8 cellular contexts compared by ENCODE assay signal in genomic region chr7:149028346-149029109, GRCh38. TPM values are rescaled to one million over a fixed set of nuclear protein-coding genes. Genes with fewer than 3 reads are reported as not detected.
DNase-seq lines count a peak whose midpoint lies in the region; ATAC-seq and TF ChIP-seq lines count a peak whose summit lies in the region.

A gene with protein sequence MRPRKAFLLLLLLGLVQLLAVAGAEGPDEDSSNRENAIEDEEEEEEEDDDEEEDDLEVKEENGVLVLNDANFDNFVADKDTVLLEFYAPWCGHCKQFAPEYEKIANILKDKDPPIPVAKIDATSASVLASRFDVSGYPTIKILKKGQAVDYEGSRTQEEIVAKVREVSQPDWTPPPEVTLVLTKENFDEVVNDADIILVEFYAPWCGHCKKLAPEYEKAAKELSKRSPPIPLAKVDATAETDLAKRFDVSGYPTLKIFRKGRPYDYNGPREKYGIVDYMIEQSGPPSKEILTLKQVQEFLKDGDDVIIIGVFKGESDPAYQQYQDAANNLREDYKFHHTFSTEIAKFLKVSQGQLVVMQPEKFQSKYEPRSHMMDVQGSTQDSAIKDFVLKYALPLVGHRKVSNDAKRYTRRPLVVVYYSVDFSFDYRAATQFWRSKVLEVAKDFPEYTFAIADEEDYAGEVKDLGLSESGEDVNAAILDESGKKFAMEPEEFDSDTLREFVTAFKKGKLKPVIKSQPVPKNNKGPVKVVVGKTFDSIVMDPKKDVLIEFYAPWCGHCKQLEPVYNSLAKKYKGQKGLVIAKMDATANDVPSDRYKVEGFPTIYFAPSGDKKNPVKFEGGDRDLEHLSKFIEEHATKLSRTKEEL (minus strand): TSS chr7:149028505. CDS start chr7:149028408, 97 bp downstream.

- H3K4me1 Mint-ChIP-seq in activated naive CD8-positive, alpha-beta T cell (ENCODE audit: low read depth) = peaks cover 44% of the 10 kb centered on the region

- no peaks in the 10 kb centered on the region for H3K9me3 Mint-ChIP-seq in activated naive CD8-positive, alpha-beta T cell (ENCODE audit: low read depth)

- H3K27me3 Mint-ChIP-seq in activated naive CD8-positive, alpha-beta T cell = no peaks in the 10 kb centered on the region

- ATAC-seq in HG02623 (IDR thresholded peaks at IDR 0.05; ENCODE audit: unreplicated experiment) = peak; percentile 91
- ATAC-seq in omental fat pad (ENCODE audit: low FRiP score) = peak; percentile 99

- TF ChIP-seq POLR2A in testis (IDR thresholded peaks at IDR 0.05) = peak; percentile 19

- H3K9me3 ChIP-seq in testis = no peaks in the 10 kb centered on the region

- WGBS in testis, 2 donors = 0 to 1% methylated on average over 28 to 84 of the region's 87 CpGs

- peak within 1 kb of the TSS; percentile 94 for H3K4me3 Mint-ChIP-seq in activated naive CD8-positive, alpha-beta T cell

- peak; percentile 14 for TF ChIP-seq CTCF in GM12864 (IDR thresholded peaks at IDR 0.05; ENCODE audit: low read depth, low read length, missing control alignments)
- no peak for TF ChIP-seq CTCF in omental fat pad (IDR thresholded peaks at IDR 0.05)
- TF ChIP-seq CTCF in testis (IDR thresholded peaks at IDR 0.05) = peak; percentile 1 to 10 (median 7)

- H3K27me3 ChIP-seq in testis = no peaks in the 10 kb centered on the region

- H3K4me3 ChIP-seq in GM12864 (ENCODE audit: low read depth, low read length) (peak within 1 kb of the TSS; percentile 99), testis (peak within 1 kb of the TSS; percentile 81 to 87)

- DNase-seq in GM12864 (ENCODE audit: low read depth) (peak; percentile 96), NCI-H1105 (lab: John Stamatoyannopoulos, UW) (peak; percentile 99), SKM-1 treated with dmso at 0.1 percent for 144 hours (lab: John Stamatoyannopoulos, UW; ENCODE audit: unreplicated experiment) (peak; percentile 86), glomerular visceral epithelial cell (ENCODE audit: extremely low spot score) (peak; percentile 99), omental fat pad (ENCODE audit: low spot score) (peak; percentile 96), testis (peak; percentile 98)

- H3K36me3 Mint-ChIP-seq in activated naive CD8-positive, alpha-beta T cell = peaks cover 5% of the 10 kb centered on the region

- H3K36me3 ChIP-seq in testis (ENCODE audit: low read depth, missing control alignments) = no peaks in the 10 kb centered on the region

- peak within 1 kb of the TSS; percentile 77 to 87 for H3K27ac ChIP-seq in testis

- peak within 1 kb of the TSS; percentile 96 for H3K27ac Mint-ChIP-seq in activated naive CD8-positive, alpha-beta T cell

- intact Hi-C loops in testis (cut with DNase I; ENCODE audit: low total_unique reads) = no loop called here

- H3K4me1 ChIP-seq in testis = peaks cover 5% of the 10 kb centered on the region

RNA-seq across cellular contexts. Expression of the gene that starts here (rescaled TPM):
- total RNA-seq in omental fat pad = 100 to 1,000 TPM in 1 of 4 donors, 10 to 100 TPM in 3; 57.1 to 114 (median 74.0) TPM
- 10 to 100 TPM; 59.3 to 86.5 TPM for total RNA-seq in testis
- 67.1 TPM for polyA plus RNA-seq in testis (ENCODE audit: insufficient read depth, low read depth, low replicate concordance)

Comparison
In these comparisons a context has a peak if more than half of its experiments do, and no peak if none do; other contexts are left out.
1. Peak in every context shown above with its lines: DNase-seq, ATAC-seq, H3K4me3 ChIP-seq and H3K27ac ChIP-seq.
2. CTCF ChIP-seq: peak in GM12864 (single experiment) and testis (3 of 3); none in omental fat pad (0 of 3).